ENCODE assay signal across 1 cellular context in genomic region chr11:130467116-130467990, GRCh38.
TF ChIP-seq lines count a peak whose summit lies in the region.

No MANE protein-coding gene starts in this region.

TF ChIP-seq in IMR-90, 13 proteins besides CTCF, POLR2A, EP300 and RAD21 (continued from another document):
- TF ChIP-seq NFE2L2 (IDR thresholded peaks at IDR 0.05; ENCODE audit: low read depth, low read length) (no peak), RCOR1 (IDR thresholded peaks at IDR 0.05; ENCODE audit: insufficient replicate concordance, low read length) (no peak), ELK1 (IDR thresholded peaks at IDR 0.05; ENCODE audit: borderline replicate concordance, low read depth, low read length) (no peak), USF2 (IDR thresholded peaks at IDR 0.05; ENCODE audit: low read depth, low read length) (no peak), MAZ (IDR thresholded peaks at IDR 0.05; ENCODE audit: borderline replicate concordance, low read depth, low read length) (no peak)
